ENCODE assay signal across 11 cellular contexts in the genomic region with DNA sequence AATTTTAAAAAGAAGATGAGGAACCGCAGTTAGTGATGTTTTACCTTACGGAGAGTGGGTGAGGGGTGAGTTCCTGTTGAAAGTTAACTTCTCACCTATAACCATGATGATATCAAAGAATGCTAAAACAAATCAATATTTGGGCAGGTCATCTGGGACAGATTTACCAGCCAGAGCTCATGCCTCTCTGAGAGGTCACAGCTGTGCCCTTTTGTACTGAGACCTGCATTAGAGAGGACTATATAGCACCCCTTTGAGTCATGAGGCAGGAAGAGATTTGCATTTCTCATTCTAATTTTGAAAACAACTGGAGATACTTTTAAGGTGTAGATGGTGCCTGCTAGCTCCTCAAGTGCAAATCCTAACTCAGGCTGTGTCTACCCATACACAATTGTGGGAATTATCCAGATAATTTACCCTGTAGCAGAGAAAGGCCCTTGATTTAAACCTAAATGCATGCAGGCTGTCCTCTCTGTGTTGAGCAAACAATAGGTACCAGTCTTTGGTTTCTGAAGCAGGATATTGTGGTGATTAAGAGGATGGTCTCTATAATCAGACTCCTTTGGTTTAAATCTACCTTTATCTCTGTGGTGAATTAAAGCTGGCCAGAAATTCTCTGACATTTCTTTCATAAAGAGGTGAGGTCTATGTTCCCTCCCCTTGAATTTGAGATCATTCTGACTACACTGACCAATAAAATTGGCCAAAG. TPM values are rescaled to one million over a fixed set of nuclear protein-coding genes. Genes with fewer than 3 reads are reported as not detected.
DNase-seq lines count a peak whose midpoint lies in the region; ATAC-seq and TF ChIP-seq lines count a peak whose summit lies in the region.
"Had no signal": no experiment of that assay in that cellular context is flagged by ENCODE, and none has a peak within 500 bp of the region (broad histone marks: within the 10 kb centered on the region; RNA-seq: fewer than 3 reads in every experiment).

No MANE protein-coding gene starts in this region.

- ATAC-seq in GM19324 (IDR thresholded peaks at IDR 0.05; ENCODE audit: low FRiP score, unreplicated experiment) (peak; percentile 87), HG02678 (IDR thresholded peaks at IDR 0.05; ENCODE audit: unreplicated experiment) (peak; percentile 84), gastrocnemius medialis (no peak)

- H3K9me3 Mint-ChIP-seq in progenitor cell of endocrine pancreas (ENCODE audit: low read depth) (peaks cover 18% of the 10 kb centered on the region), endodermal cell (no peaks in the 10 kb centered on the region)

- H3K4me1 Mint-ChIP-seq in progenitor cell of endocrine pancreas (ENCODE audit: low read depth) (peaks cover 61% of the 10 kb centered on the region), endodermal cell (peaks cover 4% of the 10 kb centered on the region)

- TF ChIP-seq POLR2A in gastrocnemius medialis (IDR thresholded peaks at IDR 0.05) = no peak

- 88% methylated on average over 2 of the region's 2 CpGs; no CpG with 5 or more reads in 1 of the 2 experiments for WGBS in endodermal cell (ENCODE audit: insufficient coverage in 1 of 2, insufficient read length in 1 of 2), 2 experiments

- H3K9ac ChIP-seq in endodermal cell (ENCODE audit: extremely low read depth, low read length, poor library complexity, severe bottlenecking) = no peak overlapping the region

- H3K4me3 ChIP-seq in endodermal cell (ENCODE audit: low read length) = no peak overlapping the region
- H3K4me3 ChIP-seq in gastrocnemius medialis = no peak overlapping the region
- H3K4me3 ChIP-seq: esophagus muscularis mucosa had no signal

- H3K9me3 ChIP-seq in endodermal cell (ENCODE audit: control insufficient read depth, low read length) = no peaks in the 10 kb centered on the region
- no peaks in the 10 kb centered on the region for H3K9me3 ChIP-seq in gastrocnemius medialis
- H3K9me3 ChIP-seq: esophagus muscularis mucosa had no signal

- H3K27me3 Mint-ChIP-seq in progenitor cell of endocrine pancreas = no peaks in the 10 kb centered on the region
- H3K27me3 Mint-ChIP-seq in endodermal cell (ENCODE audit: insufficient read depth) = peaks cover 2% of the 10 kb centered on the region

- intact Hi-C loops in gastrocnemius medialis (cut with DNase I; ENCODE audit: low total_unique reads) = no loop called here

- in situ Hi-C loops in gastrocnemius medialis (cut with MboI; ENCODE audit: low sequenced_read_pairs in 4 of 4) = no loop called here

- H3K36me3 ChIP-seq in endodermal cell (ENCODE audit: control insufficient read depth, insufficient read depth, low read length) (no peaks in the 10 kb centered on the region), gastrocnemius medialis (no peaks in the 10 kb centered on the region)
- H3K36me3 ChIP-seq: esophagus muscularis mucosa had no signal

- H3K27ac Mint-ChIP-seq in progenitor cell of endocrine pancreas = peak overlapping the region; percentile 93
- no peak overlapping the region for H3K27ac Mint-ChIP-seq in endodermal cell

- H3K4me1 ChIP-seq in endodermal cell (ENCODE audit: control insufficient read depth, insufficient read depth, low read length) = no peaks in the 10 kb centered on the region
- peaks cover 14 to 15% of the 10 kb centered on the region in 2 donors for H3K4me1 ChIP-seq in gastrocnemius medialis

- H3K4me3 Mint-ChIP-seq in progenitor cell of endocrine pancreas (ENCODE audit: low read depth) = peak overlapping the region; percentile 9
- no peak overlapping the region for H3K4me3 Mint-ChIP-seq in endodermal cell

- H3K27me3 ChIP-seq in endodermal cell (ENCODE audit: control insufficient read depth, insufficient read depth, low read length, poor library complexity, severe bottlenecking) = no peaks in the 10 kb centered on the region
- H3K27me3 ChIP-seq in gastrocnemius medialis = no peaks in the 10 kb centered on the region
- H3K27me3 ChIP-seq: esophagus muscularis mucosa had no signal

- H3K27ac ChIP-seq in endodermal cell (ENCODE audit: low read depth, low read length) (no peak overlapping the region), gastrocnemius medialis (no peak overlapping the region)
- H3K27ac ChIP-seq: esophagus muscularis mucosa had no signal

- peaks cover 2% of the 10 kb centered on the region for H3K36me3 Mint-ChIP-seq in progenitor cell of endocrine pancreas (ENCODE audit: insufficient read depth)
- no peaks in the 10 kb centered on the region for H3K36me3 Mint-ChIP-seq in endodermal cell (ENCODE audit: low read depth)

- DNase-seq in HT-29 (ENCODE audit: low spot score) = peak; percentile 88
- no peak for DNase-seq in progenitor cell of endocrine pancreas (ENCODE audit: low spot score, unreplicated experiment)
- DNase-seq in UCSD-AML1 (lab: John Stamatoyannopoulos, UW; ENCODE audit: unreplicated experiment) = no peak
- no peak for DNase-seq in endodermal cell
- DNase-seq in gastrocnemius medialis = no peak
- no peak for DNase-seq in NCI-H1092 (lab: John Stamatoyannopoulos, UW)

- no peak for TF ChIP-seq CTCF in progenitor cell of endocrine pancreas (IDR thresholded peaks at IDR 0.05; ENCODE audit: unreplicated experiment)
- TF ChIP-seq CTCF in endodermal cell (conservative IDR thresholded peaks at IDR 0.05) = no peak
- no peak for TF ChIP-seq CTCF in gastrocnemius medialis (IDR thresholded peaks at IDR 0.05 in 4 of 5, conservative IDR thresholded peaks at IDR 0.05 in 1 of 5)

RNA-seq across cellular contexts. Expression of gene TM4SF4, which starts 5.8 kb away (rescaled TPM):
- 903 and 981 TPM in 2 replicates for total RNA-seq in HT-29 (2014; rRNA removed; shearing (Covaris generic))
- 314 and 357 TPM in 2 replicates for total RNA-seq in progenitor cell of endocrine pancreas
- not detected for total RNA-seq in endodermal cell
- not detected for polyA plus RNA-seq in endodermal cell (2013, experiment 1 of 2)
- not detected for polyA plus RNA-seq in endodermal cell (2013, experiment 2 of 2)
- 1 to 10 TPM in 1 of 4 donors, under 1 TPM in 1, not detected in 2; 0.13 to 2.3 TPM for total RNA-seq in gastrocnemius medialis
- total RNA-seq: mononuclear cell, ureter had no signal

Comparison
In these comparisons a context has a peak if more than half of its experiments do, and no peak if none do; other contexts are left out.
1. ATAC-seq: peak in GM19324 (single experiment) and HG02678 (single experiment); none in gastrocnemius medialis (0 of 2).
2. RNA of gene TM4SF4, which starts 5.8 kb away (total RNA-seq): 903 to 981 TPM in HT-29 and 314 to 357 TPM in progenitor cell of endocrine pancreas; 0.13 to 2.3 TPM in gastrocnemius medialis and not detected in endodermal cell; every median in the first group is over 10 times any median in the second.